In genomic region chr15:83380682-83381081, GRCh38 we compare ENCODE assay signal across 7 cellular contexts.
DNase-seq lines count a peak whose midpoint lies in the region; ATAC-seq, FAIRE-seq and TF ChIP-seq lines count a peak whose summit lies in the region.

No MANE protein-coding gene starts in this region.

- intact Hi-C loops in heart right ventricle (cut with DNase I): loop anchor here in 5 of 10 donors (1.0 to 2.0 kb wide), 3 partner anchors 132 to 134 kb away; no protein-coding TSS in a partner anchor

- H3K4me3 Mint-ChIP-seq in activated CD8-positive, alpha-beta T cell treated with anti-CD3 and anti-CD28 coated beads, Interleukin-2, amount 10 ng/mL, durations not matched to agents 7 days and 5 days: no peak overlapping the region

- H3K4me1 ChIP-seq in heart right ventricle: peaks cover 0 to 10% (median 6%) of the 10 kb centered on the region in 9 donors

- no peaks in the 10 kb centered on the region for H3K36me3 ChIP-seq in heart right ventricle

- H3K4me3 ChIP-seq in GM12864 (ENCODE audit: low read depth, low read length) (no peak overlapping the region), heart right ventricle (no peak overlapping the region)

- H3K9me3 Mint-ChIP-seq in activated CD8-positive, alpha-beta T cell treated with anti-CD3 and anti-CD28 coated beads, Interleukin-2, amount 10 ng/mL, durations not matched to agents 7 days and 5 days (ENCODE audit: insufficient read depth): no peaks in the 10 kb centered on the region

- H3K27ac ChIP-seq in heart right ventricle: no peak overlapping the region

- POLR2A ChIA-PET in activated CD8-positive, alpha-beta T cell treated with anti-CD3 and anti-CD28 coated beads, Interleukin-2, amount 10 ng/mL, durations not matched to agents 7 days and 5 days (lab: Charles Lee): no interaction called here

- H3K9me3 ChIP-seq in heart right ventricle: no peaks in the 10 kb centered on the region

- CTCF ChIA-PET in activated CD8-positive, alpha-beta T cell treated with anti-CD3 and anti-CD28 coated beads, Interleukin-2, amount 10 ng/mL, durations not matched to agents 7 days and 5 days (lab: Charles Lee): interaction anchor here (0.6 to 4.3 kb wide), 7 partner anchors 8 to 370 kb away, joined by 3 to 41 read pairs (median 3); partner anchors contain the start of gene C15orf40

- no peak overlapping the region for H3K27ac Mint-ChIP-seq in activated CD8-positive, alpha-beta T cell treated with anti-CD3 and anti-CD28 coated beads, Interleukin-2, amount 10 ng/mL, durations not matched to agents 7 days and 5 days

- no peaks in the 10 kb centered on the region for H3K36me3 Mint-ChIP-seq in activated CD8-positive, alpha-beta T cell treated with anti-CD3 and anti-CD28 coated beads, Interleukin-2, amount 10 ng/mL, durations not matched to agents 7 days and 5 days (ENCODE audit: low read depth)

- peaks cover 5% of the 10 kb centered on the region for H3K4me1 Mint-ChIP-seq in activated CD8-positive, alpha-beta T cell treated with anti-CD3 and anti-CD28 coated beads, Interleukin-2, amount 10 ng/mL, durations not matched to agents 7 days and 5 days (ENCODE audit: low read depth)

- no peak for FAIRE-seq in HTR-8/SVneo (lab: Jason Lieb, UNC)

- TF ChIP-seq CTCF in GM12864 (IDR thresholded peaks at IDR 0.05; ENCODE audit: low read depth, low read length, missing control alignments) (peak; percentile 82), heart right ventricle (IDR thresholded peaks at IDR 0.05) (peak in 8 of 9 donors; percentile 7 to 61 (median 50))

- WGBS in heart right ventricle, 2 donors: 24 to 32% methylated on average over 4 of the region's 4 CpGs

- H3K27me3 Mint-ChIP-seq in activated CD8-positive, alpha-beta T cell treated with anti-CD3 and anti-CD28 coated beads, Interleukin-2, amount 10 ng/mL, durations not matched to agents 7 days and 5 days (ENCODE audit: low read depth): peaks cover 32% of the 10 kb centered on the region

- peak; percentile 31 for DNase-seq in GM12864 (ENCODE audit: low read depth)
- peak; percentile 81 for DNase-seq in HTR-8/SVneo (ENCODE audit: insufficient read length, low spot score)
- peak; percentile 69 for DNase-seq in activated CD8-positive, alpha-beta T cell treated with anti-CD3 and anti-CD28 coated beads, Interleukin-2, amount 10 ng/mL, durations not matched to agents 7 days and 5 days
- peak; percentile 31 to 32 for DNase-seq in heart right ventricle
- DNase-seq in stimulated activated CD4-positive, alpha-beta T cell treated with anti-CD3 and anti-CD28 coated beads, Interleukin-4, amount 100 ng/mL, for 48 hours (ENCODE audit: low read depth in 2 of 2): peak; percentile 4 to 21
- no peak for DNase-seq in NCI-H128 (lab: John Stamatoyannopoulos, UW; ENCODE audit: unreplicated experiment)

- peaks cover 18 to 78% (median 63%) of the 10 kb centered on the region in 7 donors for H3K27me3 ChIP-seq in heart right ventricle

- ATAC-seq in GM21447 (IDR thresholded peaks at IDR 0.05; ENCODE audit: unreplicated experiment): peak; percentile 86
- ATAC-seq in activated CD8-positive, alpha-beta T cell treated with anti-CD3 and anti-CD28 coated beads, Interleukin-2, amount 10 ng/mL, durations not matched to agents 7 days and 5 days: peak; percentile 86
- peak; percentile 62 to 83 (median 72) for ATAC-seq in heart right ventricle
